Comparison of ENCODE assay signal across 14 cellular contexts in genomic region chr3:33054100-33055097, GRCh38. TPM values are rescaled to one million over a fixed set of nuclear protein-coding genes. Genes with fewer than 3 reads are reported as not detected.
DNase-seq lines count a peak whose midpoint lies in the region; ATAC-seq, FAIRE-seq and TF ChIP-seq lines count a peak whose summit lies in the region.
"Had no signal": no experiment of that assay in that cellular context is flagged by ENCODE, and none has a peak within 500 bp of the region (broad histone marks: within the 10 kb centered on the region; RNA-seq: fewer than 3 reads in every experiment).

No MANE protein-coding gene starts in this region.

- H3K4me3 Mint-ChIP-seq in CD8-positive, alpha-beta T cell, result no peak overlapping the region
- no peak overlapping the region for H3K4me3 Mint-ChIP-seq in astrocyte (ENCODE audit: unreplicated experiment)
- H3K4me3 Mint-ChIP-seq in naive thymus-derived CD4-positive, alpha-beta T cell, result peak overlapping the region in 7 of 10 donors; percentile 54 to 84 (median 77)
- H3K4me3 Mint-ChIP-seq: brain had no signal

- H3K4me1 ChIP-seq in CD8-positive, alpha-beta T cell (ENCODE audit: insufficient read depth, low read length), result peaks cover 19% of the 10 kb centered on the region
- H3K4me1 ChIP-seq in OCI-LY1 (ENCODE audit: insufficient read depth, low read length, severe bottlenecking) (peaks cover 30% of the 10 kb centered on the region), astrocyte (ENCODE audit: insufficient read depth, low read length) (no peaks in the 10 kb centered on the region), A673 (ENCODE audit: insufficient read depth, low read length, poor library complexity, severe bottlenecking) (no peaks in the 10 kb centered on the region), HAP-1 (no peaks in the 10 kb centered on the region)
- peaks cover 26 to 72% of the 10 kb centered on the region in 2 donors for H3K4me1 ChIP-seq in naive thymus-derived CD4-positive, alpha-beta T cell (ENCODE audit: control insufficient read depth in 2 of 2, insufficient read depth in 2 of 2, low read length in 2 of 2)

- in situ Hi-C loops in HAP-1 (cut with MboI; ENCODE audit: low sequenced_read_pairs), result no loop called here

- no peak overlapping the region for H2AFZ ChIP-seq in OCI-LY1 (ENCODE audit: low read length)
- no peak overlapping the region for H2AFZ ChIP-seq in astrocyte (ENCODE audit: low read depth, low read length)

- intact Hi-C loops in CD8-positive, alpha-beta T cell (cut with DNase I, micrococcal nuclease), result no loop called here
- intact Hi-C loops in naive thymus-derived CD4-positive, alpha-beta T cell (cut with micrococcal nuclease), result loop anchor here (1.0 kb wide), 2 partner anchors 7 to 9 kb away; no protein-coding TSS in a partner anchor
- intact Hi-C loops in A673 (cut with micrococcal nuclease; ENCODE audit: unreplicated experiment), result no loop called here

- no peaks in the 10 kb centered on the region for H3K36me3 ChIP-seq in CD8-positive, alpha-beta T cell (ENCODE audit: insufficient read depth, low read length)
- H3K36me3 ChIP-seq in OCI-LY1 (ENCODE audit: insufficient read depth, low read length) (peaks cover 25% of the 10 kb centered on the region; the same call in 1 of the 2 replicates), astrocyte (ENCODE audit: insufficient read depth, low read length) (peaks cover 15% of the 10 kb centered on the region), A673 (ENCODE audit: insufficient read depth, low read length, poor library complexity, severe bottlenecking) (no peaks in the 10 kb centered on the region), HAP-1 (replicated peaks) (peaks cover 30% of the 10 kb centered on the region)
- peaks cover 0 to 30% (median 0%) of the 10 kb centered on the region in 3 experiments for H3K36me3 ChIP-seq in naive thymus-derived CD4-positive, alpha-beta T cell (ENCODE audit: control insufficient read depth in 2 of 3, insufficient read depth in 3 of 3, low read length in 3 of 3)

- BruUV-seq in A673 (replicated peaks; lab: Mats Ljungman, UMichigan), result no TSS peak

- H3K4me2 ChIP-seq in OCI-LY1 (ENCODE audit: low read length) (peak overlapping the region; percentile 42; the same call in 1 of the 2 replicates), astrocyte (ENCODE audit: low read length) (no peak overlapping the region)

- H3K27ac Mint-ChIP-seq in CD8-positive, alpha-beta T cell, result peak overlapping the region; percentile 74
- peak overlapping the region; percentile 41 for H3K27ac Mint-ChIP-seq in astrocyte (ENCODE audit: unreplicated experiment)
- peak overlapping the region in 4 of 9 donors; percentile 10 to 96 (median 38) for H3K27ac Mint-ChIP-seq in naive thymus-derived CD4-positive, alpha-beta T cell

- ATAC-seq in CD8-positive, alpha-beta T cell, result no peak
- peak; percentile 54 for ATAC-seq in naive thymus-derived CD4-positive, alpha-beta T cell
- no peak for ATAC-seq in GM21447 (IDR thresholded peaks at IDR 0.05; ENCODE audit: unreplicated experiment)

- H3K4me1 Mint-ChIP-seq in CD8-positive, alpha-beta T cell (ENCODE audit: low read depth), result peaks cover 55% of the 10 kb centered on the region
- no peaks in the 10 kb centered on the region for H3K4me1 Mint-ChIP-seq in astrocyte (ENCODE audit: low read depth, unreplicated experiment)
- peaks cover 17 to 78% (median 45%) of the 10 kb centered on the region in 7 donors for H3K4me1 Mint-ChIP-seq in naive thymus-derived CD4-positive, alpha-beta T cell
- H3K4me1 Mint-ChIP-seq: brain had no signal

- no peaks in the 10 kb centered on the region for H3F3A ChIP-seq in OCI-LY1 (ENCODE audit: insufficient read depth, low read length)

- no peak for FAIRE-seq in astrocyte (lab: Jason Lieb, UNC)
- FAIRE-seq: islet of Langerhans, RCC 7860 had no signal

- no peaks in the 10 kb centered on the region for H3K9me3 Mint-ChIP-seq in CD8-positive, alpha-beta T cell
- H3K9me3 Mint-ChIP-seq in astrocyte (ENCODE audit: unreplicated experiment), result no peaks in the 10 kb centered on the region
- H3K9me3 Mint-ChIP-seq in naive thymus-derived CD4-positive, alpha-beta T cell, result no peaks in the 10 kb centered on the region
- H3K9me3 Mint-ChIP-seq: brain had no signal

- H4K20me1 ChIP-seq in OCI-LY1 (ENCODE audit: insufficient read depth, low read length) (no peaks in the 10 kb centered on the region), astrocyte (ENCODE audit: insufficient read depth, low read length) (no peaks in the 10 kb centered on the region)

- peak overlapping the region; percentile 17 for H3K4me3 ChIP-seq in CD8-positive, alpha-beta T cell (ENCODE audit: low read depth, low read length)
- H3K4me3 ChIP-seq in OCI-LY1 (ENCODE audit: low read depth, low read length, poor library complexity, severe bottlenecking), result no peak overlapping the region
- no peak overlapping the region for H3K4me3 ChIP-seq in astrocyte (ENCODE audit: insufficient read depth, low read depth, low read length)
- peak overlapping the region; percentile 36 for H3K4me3 ChIP-seq in naive thymus-derived CD4-positive, alpha-beta T cell (ENCODE audit: low read length)
- H3K4me3 ChIP-seq in A673 (ENCODE audit: low read depth, low read length, poor library complexity, severe bottlenecking), result no peak overlapping the region
- no peak overlapping the region for H3K4me3 ChIP-seq in HAP-1

- CTCF ChIA-PET in CD8-positive, alpha-beta T cell (lab: Charles Lee), result interaction anchor here (3.5 kb wide), 1 partner anchor 19 kb away, joined by 19 read pairs; no protein-coding TSS in a partner anchor
- CTCF ChIA-PET in naive thymus-derived CD4-positive, alpha-beta T cell (lab: Charles Lee), result no interaction called here
- CTCF ChIA-PET in A673 (lab: Charles Lee), result no interaction called here

- H3K9ac ChIP-seq in OCI-LY1 (ENCODE audit: low read length) (peak overlapping the region; percentile 49; the same call in 1 of the 2 replicates), astrocyte (ENCODE audit: low read length) (no peak overlapping the region)

- peaks cover 61% of the 10 kb centered on the region for H3K36me3 Mint-ChIP-seq in CD8-positive, alpha-beta T cell
- peaks cover 24% of the 10 kb centered on the region for H3K36me3 Mint-ChIP-seq in astrocyte (ENCODE audit: low read depth, unreplicated experiment)
- H3K36me3 Mint-ChIP-seq in naive thymus-derived CD4-positive, alpha-beta T cell, result peaks cover 8 to 65% (median 54%) of the 10 kb centered on the region in 5 donors

- H3K27ac ChIP-seq in CD8-positive, alpha-beta T cell (ENCODE audit: low read depth, low read length), result no peak overlapping the region
- H3K27ac ChIP-seq in OCI-LY1 (ENCODE audit: low read depth, low read length, poor library complexity, severe bottlenecking) (peak overlapping the region; percentile 83), astrocyte (ENCODE audit: low read depth, low read length) (no peak overlapping the region), A673 (ENCODE audit: low read depth, low read length, poor library complexity, severe bottlenecking) (no peak overlapping the region)
- no peak overlapping the region for H3K27ac ChIP-seq in naive thymus-derived CD4-positive, alpha-beta T cell (ENCODE audit: low read depth, low read length)

- H3K9me3 ChIP-seq in CD8-positive, alpha-beta T cell (ENCODE audit: low read length), result no peaks in the 10 kb centered on the region
- H3K9me3 ChIP-seq in OCI-LY1 (ENCODE audit: low read length) (no peaks in the 10 kb centered on the region), astrocyte (ENCODE audit: insufficient read depth, low read depth, low read length) (no peaks in the 10 kb centered on the region), A673 (ENCODE audit: low read depth, low read length, poor library complexity, severe bottlenecking) (no peaks in the 10 kb centered on the region), HAP-1 (no peaks in the 10 kb centered on the region)
- no peaks in the 10 kb centered on the region for H3K9me3 ChIP-seq in naive thymus-derived CD4-positive, alpha-beta T cell (ENCODE audit: control insufficient read depth in 2 of 3, low read length in 3 of 3)

- H3K27me3 ChIP-seq in CD8-positive, alpha-beta T cell (ENCODE audit: insufficient read depth, low read length), result no peaks in the 10 kb centered on the region
- no peaks in the 10 kb centered on the region for H3K27me3 ChIP-seq in OCI-LY1 (ENCODE audit: insufficient read depth, low read length)
- H3K27me3 ChIP-seq in astrocyte (ENCODE audit: insufficient read depth, low read length), result no peaks in the 10 kb centered on the region
- H3K27me3 ChIP-seq in naive thymus-derived CD4-positive, alpha-beta T cell (ENCODE audit: control insufficient read depth in 2 of 2, insufficient read depth in 2 of 2, low read length in 2 of 2), result no peaks in the 10 kb centered on the region
- no peaks in the 10 kb centered on the region for H3K27me3 ChIP-seq in A673 (replicated peaks; ENCODE audit: insufficient read depth, low read depth, low read length, poor library complexity)
- no peaks in the 10 kb centered on the region for H3K27me3 ChIP-seq in HAP-1 (ENCODE audit: low read depth)

- H3K27me3 Mint-ChIP-seq in CD8-positive, alpha-beta T cell (ENCODE audit: low read depth), result no peaks in the 10 kb centered on the region
- no peaks in the 10 kb centered on the region for H3K27me3 Mint-ChIP-seq in astrocyte (ENCODE audit: low read depth, unreplicated experiment)
- no peaks in the 10 kb centered on the region for H3K27me3 Mint-ChIP-seq in naive thymus-derived CD4-positive, alpha-beta T cell
- H3K27me3 Mint-ChIP-seq: brain had no signal

- TF ChIP-seq CTCF in CD8-positive, alpha-beta T cell (IDR thresholded peaks at IDR 0.05), result no peak
- no peak for TF ChIP-seq CTCF in OCI-LY1 (IDR thresholded peaks at IDR 0.05; ENCODE audit: low read length)
- no peak for TF ChIP-seq CTCF in astrocyte (IDR thresholded peaks at IDR 0.05; ENCODE audit: insufficient read depth, low read depth, low read length)
- TF ChIP-seq CTCF in A673 (conservative IDR thresholded peaks at IDR 0.05; ENCODE audit: low read depth, low read length), result no peak

- H3K79me2 ChIP-seq in OCI-LY1 (ENCODE audit: insufficient read depth, low read length) (no peaks in the 10 kb centered on the region), astrocyte (ENCODE audit: insufficient read depth, low read length) (no peaks in the 10 kb centered on the region)

- POLR2A ChIA-PET in CD8-positive, alpha-beta T cell (lab: Charles Lee), result interaction anchor here (0.6 kb wide), 1 partner anchor 1378 kb away, joined by 5 read pairs; no protein-coding TSS in a partner anchor
- POLR2A ChIA-PET in naive thymus-derived CD4-positive, alpha-beta T cell (lab: Charles Lee), result interaction anchor here (0.8 to 1.1 kb wide), 2 partner anchors 9 to 10 kb away, joined by 3 to 4 read pairs; no protein-coding TSS in a partner anchor
- POLR2A ChIA-PET in A673 (lab: Charles Lee; ENCODE audit: low non-redundant PET), result no interaction called here

- H3K9me2 ChIP-seq in OCI-LY1 (ENCODE audit: low read depth, low read length), result no peaks in the 10 kb centered on the region

- DNase-seq in CD8-positive, alpha-beta T cell, result no peak
- DNase-seq in astrocyte (ENCODE audit: low read depth), result no peak
- no peak for DNase-seq in naive thymus-derived CD4-positive, alpha-beta T cell
- no peak for DNase-seq in SW 1271 (lab: John Stamatoyannopoulos, UW)
- DNase-seq in A673 (ENCODE audit: low spot score), result no peak
- no peak for DNase-seq in HAP-1 (ENCODE audit: low spot score in 2 of 2)
- DNase-seq: DMS53; NCI-H1930; stimulated activated CD4-positive, alpha-beta T cell treated with anti-CD3 and anti-CD28 coated beads, Interleukin-4, amount 100 ng/mL, for 1 hour had no signal

RNA-seq across cellular contexts. Expression of gene GLB1, which starts 42.5 kb away (rescaled TPM):
- 10 to 100 TPM; 13.3 to 14.7 TPM for total RNA-seq in CD8-positive, alpha-beta T cell
- total RNA-seq in astrocyte (128 and 148 TPM in 2 replicates), A673 (2021) (47.3 and 47.9 TPM in 2 replicates)
- 10 to 100 TPM; 21.0 to 52.7 (median 33.8) TPM for total RNA-seq in naive thymus-derived CD4-positive, alpha-beta T cell
- 10 to 100 TPM; 15.5 to 21.4 TPM for polyA plus RNA-seq in naive thymus-derived CD4-positive, alpha-beta T cell

RNA-seq across cellular contexts. Expression of gene TMPPE, which starts 42.5 kb away (rescaled TPM):
- total RNA-seq in CD8-positive, alpha-beta T cell, result 1 to 10 TPM; 4.6 to 4.8 TPM
- total RNA-seq in astrocyte, result 15.1 TPM in 2 replicates
- 10 to 100 TPM in 2 of 5 experiments, 1 to 10 TPM in 3; 5.4 to 16.0 (median 7.9) TPM for total RNA-seq in naive thymus-derived CD4-positive, alpha-beta T cell
- 1 to 10 TPM in 1 of 2 donors, under 1 TPM in 1; 0.60 to 1.1 TPM for polyA plus RNA-seq in naive thymus-derived CD4-positive, alpha-beta T cell
- 7.0 and 8.2 TPM in 2 replicates for total RNA-seq in A673 (2021)

RNA-seq across cellular contexts. Expression of gene CRTAP, which starts 59.4 kb away (rescaled TPM):
- 10 to 100 TPM; 21.7 to 23.5 TPM for total RNA-seq in CD8-positive, alpha-beta T cell
- total RNA-seq in astrocyte (144 and 145 TPM in 2 replicates), A673 (2021) (114 and 119 TPM in 2 replicates)
- total RNA-seq in naive thymus-derived CD4-positive, alpha-beta T cell, result 10 to 100 TPM; 27.1 to 86.1 (median 46.4) TPM
- polyA plus RNA-seq in naive thymus-derived CD4-positive, alpha-beta T cell, result 10 to 100 TPM; 37.4 to 59.3 TPM

Comparison
In these comparisons a context has a peak if more than half of its experiments do, and no peak if none do; other contexts are left out.
1. H3K4me3 ChIP-seq: peak in CD8-positive, alpha-beta T cell (single experiment) and naive thymus-derived CD4-positive, alpha-beta T cell (single experiment); none in OCI-LY1 (single experiment), astrocyte (single experiment), A673 (single experiment) and HAP-1 (single experiment).
2. H3K4me3 Mint-ChIP-seq: peak in naive thymus-derived CD4-positive, alpha-beta T cell (7 of 10); none in CD8-positive, alpha-beta T cell (single experiment) and astrocyte (single experiment).
3. intact Hi-C loops: an anchor here in naive thymus-derived CD4-positive, alpha-beta T cell (1.0 kb wide); none called in CD8-positive, alpha-beta T cell and A673.